Comparison of ENCODE assay signal across 19 cellular contexts in genomic region chr3:37803726-37804469, GRCh38.
"Had no signal": no experiment of that assay in that cellular context is flagged by ENCODE, and none has a peak within 500 bp of the region (broad histone marks: within the 10 kb centered on the region; RNA-seq: fewer than 3 reads in every experiment).

No MANE protein-coding gene starts in this region.

- H3K27ac ChIP-seq: epithelial cell of prostate had no signal

- H3K4me3 ChIP-seq: lung had no signal

- DNase-seq: activated CD4-positive, alpha-beta T cell treated with anti-CD3 and anti-CD28 coated beads, Interleukin-2, amount 10 ng/mL, durations not matched to agents 24 days and 14 days; activated CD4-positive, CD25-positive, alpha-beta regulatory T cell; activated CD8-positive, alpha-beta T cell treated with anti-CD3 and anti-CD28 coated beads, Interleukin-2, amount 10 ng/mL, durations not matched to agents 7 days and 5 days; activated naive CD4-positive, alpha-beta T cell treated with anti-CD3 and anti-CD28 coated beads, Interleukin-2, amount 10 ng/mL, durations not matched to agents 7 days and 5 days; activated naive CD8-positive, alpha-beta T cell treated with anti-CD3 and anti-CD28 coated beads, Interleukin-2, amount 50 U/mL, for 24 hours; activated T-cell treated with anti-CD3 and anti-CD28 coated beads, Interleukin-2, amount 50 U/mL, for 4 hours; anterior cingulate cortex; effector memory CD8-positive, alpha-beta T cell; foreskin fibroblast; glutamatergic neuron; hippocampal formation; islet precursor cell; natural killer cell; stimulated activated naive B cell treated with anti-CD40 and anti-IgM and Interleukin-4, amounts not matched to agents 10 μg/mL and 1 μg/mL and 100 μg/mL, for 72 hours; T-helper 1 cell; T-helper 9 cell had no signal

- FAIRE-seq: urothelium cell line had no signal

- ATAC-seq: activated CD8-positive, alpha-beta T cell treated with anti-CD3 and anti-CD28 coated beads, Interleukin-2, amount 10 ng/mL, durations not matched to agents 7 days and 5 days; activated naive CD8-positive, alpha-beta T cell treated with anti-CD3 and anti-CD28 coated beads, Interleukin-2, amount 50 U/mL, for 24 hours; activated T-cell treated with anti-CD3 and anti-CD28 coated beads, Interleukin-2, amount 50 U/mL, for 4 hours; effector memory CD8-positive, alpha-beta T cell; natural killer cell; stimulated activated naive B cell treated with anti-CD40 and anti-IgM and Interleukin-4, amounts not matched to agents 10 μg/mL and 1 μg/mL and 100 μg/mL, for 72 hours had no signal
